29 cellular contexts compared by ENCODE assay signal in the genomic region with DNA sequence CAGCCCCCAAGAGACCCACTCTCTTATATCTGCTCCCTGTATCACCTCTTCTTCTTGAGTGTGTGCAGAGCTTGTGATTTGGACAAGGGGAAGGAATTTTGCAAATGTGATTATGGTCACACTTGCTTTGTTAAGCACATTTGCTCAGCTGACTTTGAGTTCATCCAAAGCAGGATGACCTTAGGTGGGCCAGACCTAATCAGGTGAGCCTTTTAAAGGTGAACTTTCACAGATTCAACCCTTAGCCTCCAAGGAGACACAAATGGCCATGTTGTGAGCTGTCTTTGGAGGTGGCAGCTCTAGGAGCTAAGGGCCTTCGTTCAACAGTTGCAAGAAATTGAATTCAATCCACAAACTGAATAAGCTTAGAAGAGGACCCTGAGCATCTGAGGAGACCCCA.
"Had no signal": no experiment of that assay in that cellular context is flagged by ENCODE, and none has a peak within 500 bp of the region (broad histone marks: within the 10 kb centered on the region; RNA-seq: fewer than 3 reads in every experiment).

No MANE protein-coding gene starts in this region.

- DNase-seq: colonic mucosa; cortex of kidney; dermis blood vessel endothelial cell; dorsolateral prefrontal cortex; effector CD4-positive, alpha-beta T cell; effector CD8-positive, alpha-beta T cell; effector memory CD4-positive, alpha-beta T cell; effector memory CD8-positive, alpha-beta T cell; endodermal cell; erythroblast; esophagus squamous epithelium; foreskin fibroblast; foreskin keratinocyte; foreskin melanocyte; gastrocnemius medialis; glutamatergic neuron; head of caudate nucleus; heart left ventricle; heart right ventricle had no signal

- H3K36me3 ChIP-seq: colonic mucosa, esophagus muscularis mucosa, esophagus squamous epithelium, gastrocnemius medialis, gastroesophageal sphincter, heart left ventricle, heart right ventricle had no signal

- FAIRE-seq: colon, endometrium, endothelial cell of umbilical vein, frontal cortex had no signal

- H3K9me3 ChIP-seq: colonic mucosa, esophagus squamous epithelium, gastrocnemius medialis, gastroesophageal sphincter, heart right ventricle had no signal

- H3K27me3 ChIP-seq: colonic mucosa, dorsolateral prefrontal cortex, esophagus muscularis mucosa, esophagus squamous epithelium, foreskin keratinocyte, gastrocnemius medialis, gastroesophageal sphincter, heart left ventricle, heart right ventricle, hepatocyte had no signal

- H3K27ac ChIP-seq: colonic mucosa, coronary artery, dorsolateral prefrontal cortex, epithelial cell of prostate, esophagus muscularis mucosa, esophagus squamous epithelium, foreskin keratinocyte, gastrocnemius medialis, gastroesophageal sphincter, heart left ventricle, heart right ventricle, hepatocyte had no signal

- H3K4me2 ChIP-seq: hepatocyte had no signal

- ATAC-seq: effector memory CD8-positive, alpha-beta T cell; esophagus mucosa; foreskin keratinocyte; gastrocnemius medialis; gastroesophageal sphincter; heart left ventricle; heart right ventricle had no signal

- H3K79me2 ChIP-seq: hepatocyte had no signal

- H3K4me3 ChIP-seq: colonic mucosa, coronary artery, dorsolateral prefrontal cortex, esophagus muscularis mucosa, esophagus squamous epithelium, gastrocnemius medialis, gastroesophageal sphincter, heart left ventricle, heart right ventricle, hepatocyte had no signal

- H3K4me1 ChIP-seq: colonic mucosa, esophagus muscularis mucosa, esophagus squamous epithelium, foreskin keratinocyte, gastrocnemius medialis, gastroesophageal sphincter, heart left ventricle, heart right ventricle had no signal

- H2AFZ ChIP-seq: hepatocyte had no signal
